Comparison of ENCODE assay signal across 23 cellular contexts in the genomic region with DNA sequence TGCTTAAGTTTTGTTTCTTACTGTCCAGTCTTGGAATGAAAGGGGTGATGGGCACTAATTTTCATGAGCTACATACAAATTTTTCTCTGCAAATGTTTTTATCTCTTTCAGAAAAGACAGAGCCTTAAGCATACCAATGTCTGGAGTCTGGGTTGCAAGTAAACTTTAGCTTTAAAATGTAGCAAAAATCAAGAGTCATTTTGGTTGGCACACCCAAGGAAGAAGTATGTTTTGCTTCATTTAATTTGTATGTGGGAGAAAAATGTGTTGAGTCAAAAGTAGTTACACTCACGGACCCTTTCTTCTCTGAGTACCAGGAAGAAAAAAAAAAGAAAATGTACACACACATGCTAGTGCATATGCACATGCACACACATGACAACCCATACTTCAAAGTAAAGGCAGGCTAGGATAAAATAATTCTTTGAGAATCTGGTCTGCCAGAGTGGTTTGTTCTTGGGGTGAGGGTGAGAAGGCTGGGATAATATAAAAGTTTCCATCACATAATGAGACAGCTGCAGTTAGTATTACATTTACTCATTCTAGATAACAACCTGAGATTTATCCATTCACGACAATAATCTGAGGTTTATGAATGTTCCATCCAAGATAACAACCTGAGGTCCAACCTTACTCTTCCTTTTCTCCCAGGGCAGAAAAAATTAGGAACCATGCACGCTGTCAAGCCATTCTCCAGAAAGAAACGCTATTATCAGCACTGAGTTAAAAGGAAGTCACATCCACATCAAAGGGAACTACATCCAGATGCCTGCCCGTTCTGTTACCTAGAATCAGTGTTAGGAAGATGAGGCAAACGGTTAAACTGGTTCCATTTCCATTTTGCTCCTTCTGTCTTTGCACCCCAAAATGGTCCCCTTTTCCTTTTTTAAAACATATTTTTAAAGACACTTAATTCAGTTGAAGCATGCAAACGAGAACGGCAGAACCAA. TPM values are rescaled to one million over a fixed set of nuclear protein-coding genes. Genes with fewer than 3 reads are reported as not detected.
DNase-seq lines count a peak whose midpoint lies in the region; ATAC-seq, FAIRE-seq and TF ChIP-seq lines count a peak whose summit lies in the region.
"Had no signal": no experiment of that assay in that cellular context is flagged by ENCODE, and none has a peak within 500 bp of the region (broad histone marks: within the 10 kb centered on the region; RNA-seq: fewer than 3 reads in every experiment).

No MANE protein-coding gene starts in this region.

- peaks cover 0 to 5% of the 10 kb centered on the region in 2 donors for H3K4me1 ChIP-seq in naive thymus-derived CD4-positive, alpha-beta T cell (ENCODE audit: control insufficient read depth in 2 of 2, insufficient read depth in 2 of 2, low read length in 2 of 2)
- peaks cover 0 to 7% of the 10 kb centered on the region in 2 donors for H3K4me1 ChIP-seq in adrenal gland (replicated peaks in 1 of 2)
- H3K4me1 ChIP-seq: ascending aorta had no signal

- H3K27ac Mint-ChIP-seq in activated CD4-positive, alpha-beta T cell treated with anti-CD3 and anti-CD28 coated beads, Interleukin-2, amount 10 ng/mL, durations not matched to agents 7 days and 5 days = no peak overlapping the region
- H3K27ac Mint-ChIP-seq in activated T-helper 17 cell treated with anti-CD3 and anti-CD28 coated beads, Interleukin-2, amount 50 U/mL, for 72 hours = no peak overlapping the region
- no peak overlapping the region for H3K27ac Mint-ChIP-seq in naive thymus-derived CD4-positive, alpha-beta T cell

- CTCF ChIA-PET in activated CD4-positive, alpha-beta T cell treated with anti-CD3 and anti-CD28 coated beads, Interleukin-2, amount 10 ng/mL, durations not matched to agents 7 days and 5 days (lab: Charles Lee) = interaction anchor here (0.6 kb wide), 1 partner anchor 59 kb away, joined by 4 read pairs; no protein-coding TSS in a partner anchor
- CTCF ChIA-PET in naive thymus-derived CD4-positive, alpha-beta T cell (lab: Charles Lee) = interaction anchor here (0.7 kb wide), 1 partner anchor 198 kb away, joined by 3 read pairs; no protein-coding TSS in a partner anchor

- peaks cover 33% of the 10 kb centered on the region for H3K4me1 Mint-ChIP-seq in activated CD4-positive, alpha-beta T cell treated with anti-CD3 and anti-CD28 coated beads, Interleukin-2, amount 10 ng/mL, durations not matched to agents 7 days and 5 days
- peaks cover 21% of the 10 kb centered on the region for H3K4me1 Mint-ChIP-seq in activated T-helper 17 cell treated with anti-CD3 and anti-CD28 coated beads, Interleukin-2, amount 50 U/mL, for 72 hours
- H3K4me1 Mint-ChIP-seq in naive thymus-derived CD4-positive, alpha-beta T cell = peaks cover 31 to 54% (median 51%) of the 10 kb centered on the region in 7 donors

- no peak for TF ChIP-seq POLR2A in adrenal gland (IDR thresholded peaks at IDR 0.05)

- POLR2A ChIA-PET in activated CD4-positive, alpha-beta T cell treated with anti-CD3 and anti-CD28 coated beads, Interleukin-2, amount 10 ng/mL, durations not matched to agents 7 days and 5 days (lab: Charles Lee) = interaction anchor here (0.6 kb wide), 1 partner anchor 36 kb away, joined by 3 read pairs; no protein-coding TSS in a partner anchor
- POLR2A ChIA-PET in naive thymus-derived CD4-positive, alpha-beta T cell (lab: Charles Lee) = interaction anchor here (1.7 kb wide), 1 partner anchor 9 kb away, joined by 11 read pairs; a partner anchor contains a TSS

- H3K4me3 Mint-ChIP-seq in activated CD4-positive, alpha-beta T cell treated with anti-CD3 and anti-CD28 coated beads, Interleukin-2, amount 10 ng/mL, durations not matched to agents 7 days and 5 days = no peak overlapping the region
- H3K4me3 Mint-ChIP-seq in activated T-helper 17 cell treated with anti-CD3 and anti-CD28 coated beads, Interleukin-2, amount 50 U/mL, for 72 hours = peak overlapping the region; percentile 47
- peak overlapping the region in 9 of 10 donors; percentile 25 to 65 (median 55) for H3K4me3 Mint-ChIP-seq in naive thymus-derived CD4-positive, alpha-beta T cell

- no peak for TF ChIP-seq CTCF in adrenal gland (IDR thresholded peaks at IDR 0.05)

- H3K27me3 Mint-ChIP-seq in activated CD4-positive, alpha-beta T cell treated with anti-CD3 and anti-CD28 coated beads, Interleukin-2, amount 10 ng/mL, durations not matched to agents 7 days and 5 days = no peaks in the 10 kb centered on the region
- no peaks in the 10 kb centered on the region for H3K27me3 Mint-ChIP-seq in activated T-helper 17 cell treated with anti-CD3 and anti-CD28 coated beads, Interleukin-2, amount 50 U/mL, for 72 hours
- H3K27me3 Mint-ChIP-seq in naive thymus-derived CD4-positive, alpha-beta T cell = no peaks in the 10 kb centered on the region

- no peak overlapping the region for H3K4me3 ChIP-seq in naive thymus-derived CD4-positive, alpha-beta T cell (ENCODE audit: low read length)
- no peak overlapping the region for H3K4me3 ChIP-seq in adrenal gland
- H3K4me3 ChIP-seq in H7 (ENCODE audit: insufficient read depth, low read depth, low read length) = no peak overlapping the region
- H3K4me3 ChIP-seq: ascending aorta, gastrocnemius medialis had no signal

- H3K9me3 ChIP-seq in naive thymus-derived CD4-positive, alpha-beta T cell (ENCODE audit: control insufficient read depth in 2 of 3, low read length in 3 of 3) = no peaks in the 10 kb centered on the region
- H3K9me3 ChIP-seq in adrenal gland (replicated peaks in 1 of 3) = no peaks in the 10 kb centered on the region
- H3K9me3 ChIP-seq: ascending aorta, gastrocnemius medialis had no signal

- peak; percentile 14 for DNase-seq in activated CD4-positive, alpha-beta T cell treated with anti-CD3 and anti-CD28 coated beads, Interleukin-2, amount 10 ng/mL, durations not matched to agents 7 days and 5 days
- DNase-seq in activated CD4-positive, alpha-beta T cell treated with anti-CD3 and anti-CD28 coated beads for 1 hour = no peak
- DNase-seq in GM19239 (ENCODE audit: insufficient read length, low spot score) (no peak), adrenal gland (no peak), H7 (no peak)
- peak in 5 of 9 donors; percentile 13 to 29 (median 28) for DNase-seq in naive thymus-derived CD4-positive, alpha-beta T cell
- DNase-seq: cerebellar nuclear complex; DMS153; effector CD8-positive, alpha-beta T cell; gastrocnemius medialis; GF-D8; Kasumi-1; NCI-H1092; NCI-H1930; NCI-H226; PC-3; right cardiac atrium; SHP77 treated with DMSO at 0.1 percent for 48 hours; T-helper 1 cell had no signal

- intact Hi-C loops in naive thymus-derived CD4-positive, alpha-beta T cell (cut with micrococcal nuclease) = loop anchor here (1.0 kb wide), 2 partner anchors 9 to 10 kb away; a partner anchor contains a TSS
- intact Hi-C loops in adrenal gland (cut with DNase I) = no loop called here

- ATAC-seq in activated T-helper 17 cell treated with anti-CD3 and anti-CD28 coated beads, Interleukin-2, amount 50 U/mL, for 72 hours (replicated peaks) = peak; percentile 37
- ATAC-seq in naive thymus-derived CD4-positive, alpha-beta T cell = peak; percentile 62
- no peak for ATAC-seq in GM19023 (IDR thresholded peaks at IDR 0.05; ENCODE audit: unreplicated experiment)
- ATAC-seq: gastrocnemius medialis, PC-3, right cardiac atrium had no signal

- FAIRE-seq in GM19239 (lab: Jason Lieb, UNC) = peak; percentile 42
- FAIRE-seq: H1 had no signal

- H3K36me3 ChIP-seq in naive thymus-derived CD4-positive, alpha-beta T cell (ENCODE audit: control insufficient read depth in 2 of 3, insufficient read depth in 3 of 3, low read length in 3 of 3) = no peaks in the 10 kb centered on the region
- no peaks in the 10 kb centered on the region for H3K36me3 ChIP-seq in adrenal gland (replicated peaks in 1 of 2)
- no peaks in the 10 kb centered on the region for H3K36me3 ChIP-seq in H7 (replicated peaks; ENCODE audit: control insufficient read depth, insufficient read depth, low read length)
- H3K36me3 ChIP-seq: ascending aorta, gastrocnemius medialis had no signal

- 77 to 84% (median 78%) methylated on average over 8 of the region's 8 CpGs for WGBS in adrenal gland, 4 donors

- peaks cover 13% of the 10 kb centered on the region for H3K36me3 Mint-ChIP-seq in activated CD4-positive, alpha-beta T cell treated with anti-CD3 and anti-CD28 coated beads, Interleukin-2, amount 10 ng/mL, durations not matched to agents 7 days and 5 days (ENCODE audit: low read depth)
- no peaks in the 10 kb centered on the region for H3K36me3 Mint-ChIP-seq in activated T-helper 17 cell treated with anti-CD3 and anti-CD28 coated beads, Interleukin-2, amount 50 U/mL, for 72 hours (ENCODE audit: low read depth)
- H3K36me3 Mint-ChIP-seq in naive thymus-derived CD4-positive, alpha-beta T cell = peaks cover 0 to 18% (median 0%) of the 10 kb centered on the region in 5 donors

- no peak overlapping the region for H3K27ac ChIP-seq in naive thymus-derived CD4-positive, alpha-beta T cell (ENCODE audit: low read depth, low read length)
- H3K27ac ChIP-seq in adrenal gland = no peak overlapping the region
- H3K27ac ChIP-seq: ascending aorta, gastrocnemius medialis had no signal

- H3K9me3 Mint-ChIP-seq in activated CD4-positive, alpha-beta T cell treated with anti-CD3 and anti-CD28 coated beads, Interleukin-2, amount 10 ng/mL, durations not matched to agents 7 days and 5 days = no peaks in the 10 kb centered on the region
- H3K9me3 Mint-ChIP-seq in activated T-helper 17 cell treated with anti-CD3 and anti-CD28 coated beads, Interleukin-2, amount 50 U/mL, for 72 hours = no peaks in the 10 kb centered on the region
- H3K9me3 Mint-ChIP-seq in naive thymus-derived CD4-positive, alpha-beta T cell = no peaks in the 10 kb centered on the region

- H3K27me3 ChIP-seq in naive thymus-derived CD4-positive, alpha-beta T cell (ENCODE audit: control insufficient read depth in 2 of 2, insufficient read depth in 2 of 2, low read length in 2 of 2) = no peaks in the 10 kb centered on the region
- H3K27me3 ChIP-seq in adrenal gland = no peaks in the 10 kb centered on the region
- no peaks in the 10 kb centered on the region for H3K27me3 ChIP-seq in H7 (ENCODE audit: control insufficient read depth, insufficient read depth, low read length)
- H3K27me3 ChIP-seq: ascending aorta, gastrocnemius medialis had no signal

RNA-seq across cellular contexts. Expression of a gene that starts 9.3 kb away (rescaled TPM):
- total RNA-seq in activated CD4-positive, alpha-beta T cell treated with anti-CD3 and anti-CD28 coated beads, Interleukin-2, amount 10 ng/mL, durations not matched to agents 7 days and 5 days = 10 to 100 TPM; 62.9 to 63.5 TPM
- 10 to 100 TPM; 11.1 to 11.5 TPM for total RNA-seq in activated T-helper 17 cell treated with anti-CD3 and anti-CD28 coated beads, Interleukin-2, amount 50 U/mL, for 72 hours
- total RNA-seq in naive thymus-derived CD4-positive, alpha-beta T cell = 10 to 100 TPM; 52.6 to 87.2 (median 57.4) TPM
- 10 to 100 TPM; 55.6 to 61.2 TPM for polyA plus RNA-seq in naive thymus-derived CD4-positive, alpha-beta T cell
- 10 to 100 TPM; 27.4 to 73.1 (median 37.1) TPM for total RNA-seq in adrenal gland
- polyA plus RNA-seq in adrenal gland = 10 to 100 TPM in 1 of 3 donors, 1 to 10 TPM in 2; 6.6 to 14.9 (median 8.1) TPM
- total RNA-seq in H7 (2014; rRNA removed; shearing (Covaris generic)) = 0.59 and 0.63 TPM in 2 replicates

Comparison
In these comparisons a context has a peak if more than half of its experiments do, and no peak if none do; other contexts are left out.
1. DNase-seq: peak in activated CD4-positive, alpha-beta T cell treated with anti-CD3 and anti-CD28 coated beads, Interleukin-2, amount 10 ng/mL, durations not matched to agents 7 days and 5 days (single experiment) and naive thymus-derived CD4-positive, alpha-beta T cell (5 of 9); none in activated CD4-positive, alpha-beta T cell treated with anti-CD3 and anti-CD28 coated beads for 1 hour (single experiment), GM19239 (single experiment), adrenal gland (0 of 7) and H7 (single experiment).
2. intact Hi-C loops: an anchor here in naive thymus-derived CD4-positive, alpha-beta T cell (1.0 kb wide); none called in adrenal gland.